ENCODE assay signal across 22 cellular contexts in the genomic region with DNA sequence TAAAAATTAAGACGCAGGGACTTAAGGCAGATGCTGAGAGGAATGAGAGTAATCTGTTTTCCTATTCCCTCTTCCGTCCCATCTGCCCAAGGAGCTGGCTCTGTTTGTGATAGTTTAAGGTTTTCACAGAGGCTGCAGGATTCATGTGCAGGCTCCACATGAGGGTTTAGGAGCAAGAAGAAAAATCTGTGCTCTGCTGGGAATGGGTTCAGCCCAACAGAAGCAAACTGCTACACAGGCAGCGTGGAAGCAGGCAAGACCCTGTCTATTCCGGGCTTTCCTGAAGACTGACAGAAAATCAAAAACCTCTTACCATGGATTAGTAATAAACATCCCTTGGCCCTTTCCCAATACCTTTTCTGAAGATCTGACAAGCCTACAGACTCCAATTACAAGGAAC.
"Had no signal": no experiment of that assay in that cellular context is flagged by ENCODE, and none has a peak within 500 bp of the region (broad histone marks: within the 10 kb centered on the region; RNA-seq: fewer than 3 reads in every experiment).

No MANE protein-coding gene starts in this region.

- H3K27ac ChIP-seq: brain microvascular endothelial cell, esophagus muscularis mucosa, lower lobe of right lung, neural progenitor cell, right lobe of liver, skin epidermis, thoracic aorta, upper lobe of left lung had no signal

- H3K4me3 ChIP-seq: dorsolateral prefrontal cortex, esophagus muscularis mucosa, gastrocnemius medialis, lower lobe of right lung, neural progenitor cell, right lobe of liver, skin epidermis, thoracic aorta, upper lobe of left lung had no signal

- H3K36me3 ChIP-seq: neural progenitor cell had no signal

- H3K4me3 Mint-ChIP-seq: activated CD4-positive, alpha-beta memory T cell treated with anti-CD3 and anti-CD28 coated beads for 36 hours; central memory CD8-positive, alpha-beta T cell; effector memory CD8-positive, alpha-beta T cell; neural progenitor cell; stimulated activated effector memory CD8-positive, alpha-beta T cell treated with anti-CD3 and anti-CD28 coated beads, Interleukin-12 subunit alpha, Interleukin-12 subunit beta, amount 100 ng/mL, for 72 hours; T-helper 17 cell had no signal

- H3K4me1 Mint-ChIP-seq: neural progenitor cell had no signal

- ATAC-seq: effector memory CD8-positive, alpha-beta T cell; gastrocnemius medialis; left lobe of liver; lower lobe of right lung; right lobe of liver; stimulated activated effector memory CD8-positive, alpha-beta T cell treated with anti-CD3 and anti-CD28 coated beads, Interleukin-12 subunit alpha, Interleukin-12 subunit beta, amount 100 ng/mL, for 72 hours; T-helper 17 cell had no signal

- H3K27me3 ChIP-seq: brain microvascular endothelial cell, dorsolateral prefrontal cortex, esophagus muscularis mucosa, gastrocnemius medialis, neural progenitor cell, right lobe of liver, upper lobe of left lung had no signal

- H3K4me1 ChIP-seq: gastrocnemius medialis, neural progenitor cell had no signal

- H3K27ac Mint-ChIP-seq: activated CD4-positive, alpha-beta memory T cell treated with anti-CD3 and anti-CD28 coated beads for 36 hours; effector memory CD8-positive, alpha-beta T cell; neural progenitor cell; stimulated activated effector memory CD8-positive, alpha-beta T cell treated with anti-CD3 and anti-CD28 coated beads, Interleukin-12 subunit alpha, Interleukin-12 subunit beta, amount 100 ng/mL, for 72 hours had no signal

- H3K9ac ChIP-seq: neural progenitor cell had no signal

- DNase-seq: activated CD4-positive, alpha-beta memory T cell treated with anti-CD3 and anti-CD28 coated beads for 36 hours; activated CD4-positive, alpha-beta T cell treated with anti-CD3 and anti-CD28 coated beads for 48 hours; activated naive CD4-positive, alpha-beta T cell treated with Interleukin-2 at 50 U/mL for 16 hours; activated T-cell treated with anti-CD3 and anti-CD28 coated beads, Interleukin-2, amount 50 U/mL, for 48 hours; brain microvascular endothelial cell; effector memory CD8-positive, alpha-beta T cell; gastrocnemius medialis; kidney; lower lobe of right lung; naive B cell; right lobe of liver; stimulated activated CD4-positive, alpha-beta T cell treated with anti-CD3 and anti-CD28 coated beads, Interleukin-2, amount 100 ng/mL, for 24 hours; T-helper 17 cell; upper lobe of left lung had no signal

- H3K9me3 Mint-ChIP-seq: activated CD4-positive, alpha-beta memory T cell treated with anti-CD3 and anti-CD28 coated beads for 36 hours; central memory CD8-positive, alpha-beta T cell; effector memory CD8-positive, alpha-beta T cell; naive B cell; neural progenitor cell; stimulated activated effector memory CD8-positive, alpha-beta T cell treated with anti-CD3 and anti-CD28 coated beads, Interleukin-12 subunit alpha, Interleukin-12 subunit beta, amount 100 ng/mL, for 72 hours had no signal

- H3K27me3 Mint-ChIP-seq: activated CD4-positive, alpha-beta memory T cell treated with anti-CD3 and anti-CD28 coated beads for 36 hours; central memory CD8-positive, alpha-beta T cell; effector memory CD8-positive, alpha-beta T cell; naive B cell; T-helper 17 cell had no signal

- H3K9me3 ChIP-seq: esophagus muscularis mucosa, gastrocnemius medialis, lower lobe of right lung, right lobe of liver, thoracic aorta, upper lobe of left lung had no signal
